Comparison of ENCODE assay signal across 10 cellular contexts in genomic region chr2:85933753-85934594, GRCh38. TPM values are rescaled to one million over a fixed set of nuclear protein-coding genes. Genes with fewer than 3 reads are reported as not detected.
DNase-seq lines count a peak whose midpoint lies in the region; ATAC-seq, FAIRE-seq and TF ChIP-seq lines count a peak whose summit lies in the region.
"Had no signal": no experiment of that assay in that cellular context is flagged by ENCODE, and none has a peak within 500 bp of the region (broad histone marks: within the 10 kb centered on the region; RNA-seq: fewer than 3 reads in every experiment).

No MANE protein-coding gene starts in this region.

- SMC1A ChIA-PET in GM12878 (lab: Charles Lee; ENCODE audit: uncharacterized antibody, unreplicated experiment) = no interaction called here

- TF ChIP-seq CTCF in GM12878 (IDR thresholded peaks at IDR 0.05 in 2 of 3, conservative IDR thresholded peaks at IDR 0.05 in 1 of 3; ENCODE audit: control insufficient read depth in 2 of 3, extremely low read depth in 1 of 3, insufficient read depth in 1 of 3, low read depth in 3 of 3, low read length in 3 of 3) (no peak), Calu3 (IDR thresholded peaks at IDR 0.05; ENCODE audit: unreplicated experiment) (no peak)

- H3K4me3 Mint-ChIP-seq in Calu3 (ENCODE audit: low read depth, unreplicated experiment) = no peak overlapping the region

- no peak overlapping the region for H3K4me2 ChIP-seq in GM12878 (ENCODE audit: control insufficient read depth, insufficient read depth)

- no peaks in the 10 kb centered on the region for H3K79me2 ChIP-seq in GM12878 (ENCODE audit: control insufficient read depth, insufficient read depth, low read length)

- BruUV-seq in GM12878 (replicated peaks; lab: Mats Ljungman, UMichigan) (no TSS peak), Calu3 (replicated peaks; lab: Mats Ljungman, UMichigan) (no TSS peak)

- CTCF ChIA-PET in GM12878 (lab: Yijun Ruan, JAX) = no interaction called here
- CTCF ChIA-PET in Calu3 (lab: Charles Lee) = no interaction called here

- H3K9ac ChIP-seq in GM12878 (ENCODE audit: control insufficient read depth, insufficient read depth, low read length) = no peak overlapping the region

- no peak overlapping the region for H3K4me3 ChIP-seq in GM12878

- no peak for TF ChIP-seq RAD21 in GM12878 (IDR thresholded peaks at IDR 0.05; ENCODE audit: insufficient read depth, low read depth, low read length)

- H3K27ac ChIP-seq in GM12878 (ENCODE audit: control insufficient read depth, insufficient read depth) = no peak overlapping the region

- 19% methylated on average over 6 of the region's 7 CpGs for WGBS in GM12878 (ENCODE audit: insufficient coverage, insufficient replicate concordance, low lambda C conversion rate, missing lambda C conversion rate)

- DNase-seq in AG20443 (ENCODE audit: low spot score) (peak; percentile 70), KBM-7 (peak; percentile 32), GM12878 (ENCODE audit: low read depth, low spot score) (no peak), lung microvascular endothelial cell (ENCODE audit: low read depth in 2 of 2) (peak; percentile 32 to 87), NCI-H748 treated with DMSO at 0.1 percent for 48 hours (lab: John Stamatoyannopoulos, UW) (no peak), inferior parietal cortex (ENCODE audit: extremely low spot score) (no peak), ecto neural progenitor cell (ENCODE audit: low spot score) (no peak), Calu3 (no peak)
- DNase-seq: hippocampal formation had no signal

- H3K36me3 Mint-ChIP-seq in Calu3 (ENCODE audit: insufficient read depth, unreplicated experiment) = no peaks in the 10 kb centered on the region

- TF ChIP-seq EP300 in GM12878 (IDR thresholded peaks at IDR 0.05; ENCODE audit: borderline replicate concordance in 1 of 2, control insufficient read depth in 1 of 2, low read depth in 2 of 2, low read length in 2 of 2) = no peak

- no peak for TF ChIP-seq POLR2A in GM12878 (IDR thresholded peaks at IDR 0.05; ENCODE audit: low read depth, low read length)

- H3K4me1 ChIP-seq in GM12878 (ENCODE audit: control insufficient read depth, insufficient read depth, low read length) = no peaks in the 10 kb centered on the region

- 0 out of 3 replicates have a peak, but pooled peaks have one; percentile 22 for ATAC-seq in GM12878

- H2AFZ ChIP-seq in GM12878 (ENCODE audit: control insufficient read depth, low read depth, low read length) = no peak overlapping the region

- H3K27ac Mint-ChIP-seq in Calu3 (ENCODE audit: unreplicated experiment) = no peak overlapping the region

- no peaks in the 10 kb centered on the region for H3K9me3 ChIP-seq in GM12878 (replicated peaks; ENCODE audit: control insufficient read depth, insufficient read depth, low read length)

- H3K4me1 Mint-ChIP-seq in Calu3 (ENCODE audit: low read depth, unreplicated experiment) = peaks cover 11% of the 10 kb centered on the region

- no peaks in the 10 kb centered on the region for H3K27me3 Mint-ChIP-seq in Calu3 (ENCODE audit: unreplicated experiment)

- no peaks in the 10 kb centered on the region for H3K27me3 ChIP-seq in GM12878 (replicated peaks in 1 of 2; ENCODE audit: control insufficient read depth in 2 of 2, insufficient read depth in 2 of 2, low read length in 1 of 2)

- POLR2A ChIA-PET in GM12878 (lab: Charles Lee) = no interaction called here

- intact Hi-C loops in GM12878 (cut with micrococcal nuclease; ENCODE audit: unreplicated experiment) (no loop called here), Calu3 (cut with micrococcal nuclease; ENCODE audit: unreplicated experiment) (no loop called here)

- FAIRE-seq in GM12878 (lab: Jason Lieb, UNC) = no peak
- FAIRE-seq: HTR-8/SVneo had no signal

- no peaks in the 10 kb centered on the region for H4K20me1 ChIP-seq in GM12878 (ENCODE audit: control insufficient read depth, insufficient read depth)

- in situ Hi-C loops in KBM-7 (cut with MboI; ENCODE audit: low pct_unique_long_range_greater_than_20kb, low sequenced_read_pairs) = no loop called here
- in situ Hi-C loops in GM12878 (cut with MboI) = no loop called here

- no peaks in the 10 kb centered on the region for H3K36me3 ChIP-seq in GM12878 (ENCODE audit: control insufficient read depth in 2 of 2, insufficient read depth in 2 of 2, low read length in 1 of 2)

- H3K9me3 Mint-ChIP-seq in Calu3 (ENCODE audit: low read depth, unreplicated experiment) = no peaks in the 10 kb centered on the region

- RAD21 ChIA-PET in GM12878 (lab: Charles Lee; ENCODE audit: unreplicated experiment) = no interaction called here

TF ChIP-seq in GM12878, 131 proteins besides CTCF, POLR2A, EP300 and RAD21 (continues in another document):
- TF ChIP-seq BCL11A (IDR thresholded peaks at IDR 0.05; ENCODE audit: low read depth, low read length) = no peak
- no peak for TF ChIP-seq BCL3 (IDR thresholded peaks at IDR 0.05; ENCODE audit: borderline replicate concordance, insufficient read depth, low read depth, low read length, poor library complexity, severe bottlenecking)
- TF ChIP-seq NR2C1 (IDR thresholded peaks at IDR 0.05) = no peak
- no peak for TF ChIP-seq MXI1 (IDR thresholded peaks at IDR 0.05; ENCODE audit: low read depth, low read length)
- TF ChIP-seq CUX1 (IDR thresholded peaks at IDR 0.05; ENCODE audit: insufficient replicate concordance, low read depth, low read length) = no peak

RNA-seq across cellular contexts. Expression of gene ST3GAL5, which starts 45.2 kb away (rescaled TPM):
- total RNA-seq in GM12878 (2013; cell fraction: nucleolus; rRNA removed) = 208 and 222 TPM in 2 replicates
- total RNA-seq in GM12878 (2014; rRNA removed) (11.0 and 12.0 TPM in 2 replicates), GM12878 (2014; rRNA removed; fragmentation: Illumina TruSeq; extraction: Trizol) (10.7 and 12.0 TPM in 2 replicates), GM12878 (2021) (9.7 and 11.4 TPM in 2 replicates), lung microvascular endothelial cell (2.2 and 3.1 TPM in 2 replicates), Calu3 (2022) (3.5 and 3.8 TPM in 2 replicates)
- polyA plus RNA-seq in GM12878 (2011; ENCODE audit: low read depth) = 3.8 TPM
- polyA plus RNA-seq in GM12878 (2011; rRNA removed) (60.9 and 76.3 TPM in 2 replicates), GM12878 (2014; fragmentation: Illumina TruSeq; extraction: Trizol) (11.3 and 13.5 TPM in 2 replicates), GM12878 (2014; fragmentation: Nextera tagmentation; extraction: Ambion mirVana) (1 to 10 TPM; 5.6 to 7.5 TPM), GM12878 (2014; rRNA removed) (8.4 and 9.6 TPM in 2 replicates), GM12878 (2016; fragmentation: Nextera tagmentation; extraction: Ambion mirVana) (1 to 10 TPM; 5.2 to 6.3 TPM)
- 31.9 and 36.9 TPM in 2 replicates for polyA plus RNA-seq in GM12878 (2011; cell fraction: cytosol; rRNA removed)
- polyA plus RNA-seq in GM12878 (2011; cell fraction: nucleus; rRNA removed) = 55.5 and 60.3 TPM in 2 replicates
- polyA plus RNA-seq in GM12878 (2012) = 4.4 and 5.5 TPM in 2 replicates
- polyA minus RNA-seq in GM12878 (2011; rRNA and poly(A)+ RNA removed) = 62.2 and 83.2 TPM in 2 replicates
- polyA minus RNA-seq in GM12878 (2011; cell fraction: cytosol; rRNA and poly(A)+ RNA removed) = 13.5 and 18.3 TPM in 2 replicates
- 42.6 and 63.8 TPM in 2 replicates for polyA minus RNA-seq in GM12878 (2011; cell fraction: nucleus; rRNA and poly(A)+ RNA removed)

Comparison
In these comparisons a context has a peak if more than half of its experiments do, and no peak if none do; other contexts are left out.
1. DNase-seq: peak in AG20443 (single experiment), KBM-7 (single experiment) and lung microvascular endothelial cell (2 of 2); none in GM12878 (single experiment), NCI-H748 treated with DMSO at 0.1 percent for 48 hours (single experiment), inferior parietal cortex (single experiment), ecto neural progenitor cell (single experiment) and Calu3 (single experiment).